2 cellular contexts compared by ENCODE assay signal in the genomic region with DNA sequence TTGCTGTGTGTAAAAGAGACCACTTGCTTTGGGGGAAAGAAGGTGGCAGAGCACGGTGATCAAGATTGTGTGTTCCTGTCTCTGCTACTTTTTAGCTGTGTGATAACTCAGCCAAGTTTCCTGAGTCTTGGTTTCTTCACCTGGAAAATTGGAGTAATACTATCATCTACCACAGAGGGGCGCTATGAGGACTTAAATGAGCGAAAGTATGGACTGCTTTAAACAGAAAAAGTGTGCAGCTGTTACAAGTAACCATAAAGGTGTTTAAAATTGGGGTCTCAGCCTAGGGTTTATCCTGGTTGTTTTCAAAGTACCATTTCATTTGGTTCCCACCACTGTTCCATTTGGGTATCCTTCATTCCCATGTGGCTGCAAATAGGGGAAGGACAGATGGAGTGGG.
TF ChIP-seq lines count a peak whose summit lies in the region.

No MANE protein-coding gene starts in this region.

TF ChIP-seq in IMR-90, 13 proteins besides CTCF, POLR2A, EP300 and RAD21:
- TF ChIP-seq RFX5 (IDR thresholded peaks at IDR 0.05; ENCODE audit: low read depth, low read length) (no peak), FOS (IDR thresholded peaks at IDR 0.05; ENCODE audit: low read depth, low read length) (no peak), SMC3 (IDR thresholded peaks at IDR 0.05; ENCODE audit: low read depth, low read length) (no peak), CEBPB (IDR thresholded peaks at IDR 0.05; ENCODE audit: low read depth, low read length) (no peak), CHD1 (IDR thresholded peaks at IDR 0.05; ENCODE audit: low read depth, low read length) (no peak), MXI1 (IDR thresholded peaks at IDR 0.05; ENCODE audit: borderline replicate concordance, low read depth, low read length) (no peak), BHLHE40 (IDR thresholded peaks at IDR 0.05; ENCODE audit: low read depth, low read length) (no peak), MAFK (IDR thresholded peaks at IDR 0.05; ENCODE audit: low read depth, low read length) (no peak), MAZ (IDR thresholded peaks at IDR 0.05; ENCODE audit: borderline replicate concordance, low read depth, low read length) (no peak), NFE2L2 (IDR thresholded peaks at IDR 0.05; ENCODE audit: low read depth, low read length) (no peak), RCOR1 (IDR thresholded peaks at IDR 0.05; ENCODE audit: insufficient replicate concordance, low read length) (no peak)
- TF ChIP-seq, protein P1, sequence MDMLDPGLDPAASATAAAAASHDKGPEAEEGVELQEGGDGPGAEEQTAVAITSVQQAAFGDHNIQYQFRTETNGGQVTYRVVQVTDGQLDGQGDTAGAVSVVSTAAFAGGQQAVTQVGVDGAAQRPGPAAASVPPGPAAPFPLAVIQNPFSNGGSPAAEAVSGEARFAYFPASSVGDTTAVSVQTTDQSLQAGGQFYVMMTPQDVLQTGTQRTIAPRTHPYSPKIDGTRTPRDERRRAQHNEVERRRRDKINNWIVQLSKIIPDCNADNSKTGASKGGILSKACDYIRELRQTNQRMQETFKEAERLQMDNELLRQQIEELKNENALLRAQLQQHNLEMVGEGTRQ (IDR thresholded peaks at IDR 0.05; ENCODE audit: low read depth, low read length) = no peak
- TF ChIP-seq, protein P2, sequence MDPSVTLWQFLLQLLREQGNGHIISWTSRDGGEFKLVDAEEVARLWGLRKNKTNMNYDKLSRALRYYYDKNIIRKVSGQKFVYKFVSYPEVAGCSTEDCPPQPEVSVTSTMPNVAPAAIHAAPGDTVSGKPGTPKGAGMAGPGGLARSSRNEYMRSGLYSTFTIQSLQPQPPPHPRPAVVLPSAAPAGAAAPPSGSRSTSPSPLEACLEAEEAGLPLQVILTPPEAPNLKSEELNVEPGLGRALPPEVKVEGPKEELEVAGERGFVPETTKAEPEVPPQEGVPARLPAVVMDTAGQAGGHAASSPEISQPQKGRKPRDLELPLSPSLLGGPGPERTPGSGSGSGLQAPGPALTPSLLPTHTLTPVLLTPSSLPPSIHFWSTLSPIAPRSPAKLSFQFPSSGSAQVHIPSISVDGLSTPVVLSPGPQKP (IDR thresholded peaks at IDR 0.05; ENCODE audit: borderline replicate concordance, low read depth, low read length) = no peak

TF ChIP-seq in HepG2, 621 proteins besides CTCF, POLR2A, EP300 and RAD21:
- TF ChIP-seq STAG1 (CRISPR knock-in tag; IDR thresholded peaks at IDR 0.05) (peak; percentile 58), SMC3 (IDR thresholded peaks at IDR 0.05; ENCODE audit: low read length) (peak; percentile 29; the same call in 1 of the 2 replicates), ZFP36L1 (CRISPR knock-in tag; IDR thresholded peaks at IDR 0.05) (no peak)
